1 cellular context compared by ENCODE assay signal in genomic region chr22:31943206-31943975, GRCh38.
TF ChIP-seq lines count a peak whose summit lies in the region.

No MANE protein-coding gene starts in this region.

TF ChIP-seq in K562, 482 proteins besides CTCF, POLR2A, EP300 and RAD21 (continued from another document and continues in another):
- TF ChIP-seq, protein P1, sequence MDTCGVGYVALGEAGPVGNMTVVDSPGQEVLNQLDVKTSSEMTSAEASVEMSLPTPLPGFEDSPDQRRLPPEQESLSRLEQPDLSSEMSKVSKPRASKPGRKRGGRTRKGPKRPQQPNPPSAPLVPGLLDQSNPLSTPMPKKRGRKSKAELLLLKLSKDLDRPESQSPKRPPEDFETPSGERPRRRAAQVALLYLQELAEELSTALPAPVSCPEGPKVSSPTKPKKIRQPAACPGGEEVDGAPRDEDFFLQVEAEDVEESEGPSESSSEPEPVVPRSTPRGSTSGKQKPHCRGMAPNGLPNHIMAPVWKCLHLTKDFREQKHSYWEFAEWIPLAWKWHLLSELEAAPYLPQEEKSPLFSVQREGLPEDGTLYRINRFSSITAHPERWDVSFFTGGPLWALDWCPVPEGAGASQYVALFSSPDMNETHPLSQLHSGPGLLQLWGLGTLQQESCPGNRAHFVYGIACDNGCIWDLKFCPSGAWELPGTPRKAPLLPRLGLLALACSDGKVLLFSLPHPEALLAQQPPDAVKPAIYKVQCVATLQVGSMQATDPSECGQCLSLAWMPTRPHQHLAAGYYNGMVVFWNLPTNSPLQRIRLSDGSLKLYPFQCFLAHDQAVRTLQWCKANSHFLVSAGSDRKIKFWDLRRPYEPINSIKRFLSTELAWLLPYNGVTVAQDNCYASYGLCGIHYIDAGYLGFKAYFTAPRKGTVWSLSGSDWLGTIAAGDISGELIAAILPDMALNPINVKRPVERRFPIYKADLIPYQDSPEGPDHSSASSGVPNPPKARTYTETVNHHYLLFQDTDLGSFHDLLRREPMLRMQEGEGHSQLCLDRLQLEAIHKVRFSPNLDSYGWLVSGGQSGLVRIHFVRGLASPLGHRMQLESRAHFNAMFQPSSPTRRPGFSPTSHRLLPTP (IDR thresholded peaks at IDR 0.05; ENCODE audit: borderline replicate concordance, extremely low read depth, insufficient read length), result peak; percentile 27
- no peak for TF ChIP-seq ZSCAN29 (IDR thresholded peaks at IDR 0.05)
- no peak for TF ChIP-seq BMI1 (IDR thresholded peaks at IDR 0.05; ENCODE audit: low read length)
- no peak for TF ChIP-seq PTTG1 (tag; IDR thresholded peaks at IDR 0.05; ENCODE audit: low read depth)
- 0 out of 2 replicates have a peak, but pooled peaks have one; percentile 11 for TF ChIP-seq PHF8 (IDR thresholded peaks at IDR 0.05; ENCODE audit: borderline replicate concordance, low read length)
- TF ChIP-seq USF1 (CRISPR knock-in tag; IDR thresholded peaks at IDR 0.05), result no peak
- TF ChIP-seq NCOR1 (IDR thresholded peaks at IDR 0.05), result no peak
- TF ChIP-seq ZNF551 (CRISPR knock-in tag; IDR thresholded peaks at IDR 0.05), result no peak
- TF ChIP-seq STAT6 (CRISPR knock-in tag; IDR thresholded peaks at IDR 0.05), result no peak
- TF ChIP-seq ZFX (CRISPR knock-in tag; IDR thresholded peaks at IDR 0.05), result peak; percentile 5; the same call in 1 of the 2 replicates
- TF ChIP-seq, protein P2, sequence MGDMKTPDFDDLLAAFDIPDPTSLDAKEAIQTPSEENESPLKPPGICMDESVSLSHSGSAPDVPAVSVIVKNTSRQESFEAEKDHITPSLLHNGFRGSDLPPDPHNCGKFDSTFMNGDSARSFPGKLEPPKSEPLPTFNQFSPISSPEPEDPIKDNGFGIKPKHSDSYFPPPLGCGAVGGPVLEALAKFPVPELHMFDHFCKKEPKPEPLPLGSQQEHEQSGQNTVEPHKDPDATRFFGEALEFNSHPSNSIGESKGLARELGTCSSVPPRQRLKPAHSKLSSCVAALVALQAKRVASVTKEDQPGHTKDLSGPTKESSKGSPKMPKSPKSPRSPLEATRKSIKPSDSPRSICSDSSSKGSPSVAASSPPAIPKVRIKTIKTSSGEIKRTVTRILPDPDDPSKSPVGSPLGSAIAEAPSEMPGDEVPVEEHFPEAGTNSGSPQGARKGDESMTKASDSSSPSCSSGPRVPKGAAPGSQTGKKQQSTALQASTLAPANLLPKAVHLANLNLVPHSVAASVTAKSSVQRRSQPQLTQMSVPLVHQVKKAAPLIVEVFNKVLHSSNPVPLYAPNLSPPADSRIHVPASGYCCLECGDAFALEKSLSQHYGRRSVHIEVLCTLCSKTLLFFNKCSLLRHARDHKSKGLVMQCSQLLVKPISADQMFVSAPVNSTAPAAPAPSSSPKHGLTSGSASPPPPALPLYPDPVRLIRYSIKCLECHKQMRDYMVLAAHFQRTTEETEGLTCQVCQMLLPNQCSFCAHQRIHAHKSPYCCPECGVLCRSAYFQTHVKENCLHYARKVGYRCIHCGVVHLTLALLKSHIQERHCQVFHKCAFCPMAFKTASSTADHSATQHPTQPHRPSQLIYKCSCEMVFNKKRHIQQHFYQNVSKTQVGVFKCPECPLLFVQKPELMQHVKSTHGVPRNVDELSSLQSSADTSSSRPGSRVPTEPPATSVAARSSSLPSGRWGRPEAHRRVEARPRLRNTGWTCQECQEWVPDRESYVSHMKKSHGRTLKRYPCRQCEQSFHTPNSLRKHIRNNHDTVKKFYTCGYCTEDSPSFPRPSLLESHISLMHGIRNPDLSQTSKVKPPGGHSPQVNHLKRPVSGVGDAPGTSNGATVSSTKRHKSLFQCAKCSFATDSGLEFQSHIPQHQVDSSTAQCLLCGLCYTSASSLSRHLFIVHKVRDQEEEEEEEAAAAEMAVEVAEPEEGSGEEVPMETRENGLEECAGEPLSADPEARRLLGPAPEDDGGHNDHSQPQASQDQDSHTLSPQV (IDR thresholded peaks at IDR 0.05), result peak; percentile 52; the same call in 1 of the 2 replicates
- TF ChIP-seq SUPT5H (IDR thresholded peaks at IDR 0.05), result peak; percentile 61; the same call in 1 of the 2 replicates
- TF ChIP-seq GTF2E2 (tag; IDR thresholded peaks at IDR 0.05), result no peak
- TF ChIP-seq, protein P3, sequence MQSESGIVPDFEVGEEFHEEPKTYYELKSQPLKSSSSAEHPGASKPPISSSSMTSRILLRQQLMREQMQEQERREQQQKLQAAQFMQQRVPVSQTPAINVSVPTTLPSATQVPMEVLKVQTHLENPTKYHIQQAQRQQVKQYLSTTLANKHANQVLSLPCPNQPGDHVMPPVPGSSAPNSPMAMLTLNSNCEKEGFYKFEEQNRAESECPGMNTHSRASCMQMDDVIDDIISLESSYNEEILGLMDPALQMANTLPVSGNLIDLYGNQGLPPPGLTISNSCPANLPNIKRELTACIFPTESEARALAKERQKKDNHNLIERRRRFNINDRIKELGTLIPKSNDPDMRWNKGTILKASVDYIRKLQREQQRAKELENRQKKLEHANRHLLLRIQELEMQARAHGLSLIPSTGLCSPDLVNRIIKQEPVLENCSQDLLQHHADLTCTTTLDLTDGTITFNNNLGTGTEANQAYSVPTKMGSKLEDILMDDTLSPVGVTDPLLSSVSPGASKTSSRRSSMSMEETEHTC (IDR thresholded peaks at IDR 0.05), result no peak
- no peak for TF ChIP-seq REST (CRISPR knock-in tag; IDR thresholded peaks at IDR 0.05; ENCODE audit: low read depth)
- peak; percentile 7 for TF ChIP-seq SAP30 (IDR thresholded peaks at IDR 0.05; ENCODE audit: borderline replicate concordance, insufficient read depth, low read depth, low read length, poor library complexity, severe bottlenecking)
- no peak for TF ChIP-seq ZC3H4 (CRISPR knock-in tag; IDR thresholded peaks at IDR 0.05; ENCODE audit: borderline replicate concordance)
- no peak for TF ChIP-seq PCBP2 (IDR thresholded peaks at IDR 0.05; ENCODE audit: low read depth, low read length, poor library complexity, severe bottlenecking)
- no peak for TF ChIP-seq CBX2 (IDR thresholded peaks at IDR 0.05; ENCODE audit: insufficient read depth, low read length, poor library complexity, severe bottlenecking)
- TF ChIP-seq CBFA2T2 (conservative IDR thresholded peaks at IDR 0.05), result no peak
- no peak for TF ChIP-seq SIN3A (IDR thresholded peaks at IDR 0.05; ENCODE audit: borderline replicate concordance in 2 of 2, control insufficient read depth in 1 of 2, low read depth in 2 of 2, low read length in 2 of 2)
- TF ChIP-seq MGA (IDR thresholded peaks at IDR 0.05), result no peak
- no peak for TF ChIP-seq SMARCC2 (IDR thresholded peaks at IDR 0.05; ENCODE audit: low read depth)
- TF ChIP-seq ASH1L (IDR thresholded peaks at IDR 0.05; ENCODE audit: borderline replicate concordance, low read depth, partially characterized antibody), result no peak
